Comparison of ENCODE assay signal across 8 cellular contexts in genomic region chr18:10519999-10520935, GRCh38. TPM values are rescaled to one million over a fixed set of nuclear protein-coding genes. Genes with fewer than 3 reads are reported as not detected.
DNase-seq lines count a peak whose midpoint lies in the region; ATAC-seq and TF ChIP-seq lines count a peak whose summit lies in the region.

No MANE protein-coding gene starts in this region.

- DNase-seq in DMS53 (lab: John Stamatoyannopoulos, UW) = peak; percentile 98
- DNase-seq in MV-4-11 (lab: John Stamatoyannopoulos, UW) = peak; percentile 79
- peak; percentile 87 for DNase-seq in SK-MEL-5 (ENCODE audit: low read depth, low spot score)
- DNase-seq in activated naive CD8-positive, alpha-beta T cell treated with anti-CD3 and anti-CD28 coated beads for 36 hours = peak; percentile 48
- peak; percentile 79 for DNase-seq in glutamatergic neuron
- DNase-seq in pons (ENCODE audit: low spot score) = peak; percentile 92

- peak; percentile 58 for ATAC-seq in GM21825 (IDR thresholded peaks at IDR 0.05; ENCODE audit: unreplicated experiment)
- no peak for ATAC-seq in HG03039 (IDR thresholded peaks at IDR 0.05; ENCODE audit: unreplicated experiment)

- no peak overlapping the region for H3K4me3 Mint-ChIP-seq in activated naive CD8-positive, alpha-beta T cell treated with anti-CD3 and anti-CD28 coated beads for 36 hours
- no peak overlapping the region for H3K4me3 Mint-ChIP-seq in glutamatergic neuron (ENCODE audit: unreplicated experiment)

- no peak overlapping the region for H3K27ac Mint-ChIP-seq in activated naive CD8-positive, alpha-beta T cell treated with anti-CD3 and anti-CD28 coated beads for 36 hours
- no peak overlapping the region for H3K27ac Mint-ChIP-seq in glutamatergic neuron (ENCODE audit: unreplicated experiment)

- H3K36me3 Mint-ChIP-seq in activated naive CD8-positive, alpha-beta T cell treated with anti-CD3 and anti-CD28 coated beads for 36 hours = no peaks in the 10 kb centered on the region
- H3K36me3 Mint-ChIP-seq in glutamatergic neuron (ENCODE audit: unreplicated experiment) = peaks cover 4% of the 10 kb centered on the region

- in situ Hi-C loops in SK-MEL-5 (cut with HindIII; ENCODE audit: low pct_unique_long_range_greater_than_20kb, low sequenced_read_pairs) = no loop called here

- peaks cover 21% of the 10 kb centered on the region for H3K4me1 Mint-ChIP-seq in activated naive CD8-positive, alpha-beta T cell treated with anti-CD3 and anti-CD28 coated beads for 36 hours
- H3K4me1 Mint-ChIP-seq in glutamatergic neuron (ENCODE audit: low read depth, unreplicated experiment) = peaks cover 18% of the 10 kb centered on the region

- peak; percentile 45 for TF ChIP-seq CTCF in glutamatergic neuron (IDR thresholded peaks at IDR 0.05; ENCODE audit: partially characterized antibody, unreplicated experiment)

- H3K27me3 Mint-ChIP-seq in activated naive CD8-positive, alpha-beta T cell treated with anti-CD3 and anti-CD28 coated beads for 36 hours = peaks cover 30% of the 10 kb centered on the region
- peaks cover 9% of the 10 kb centered on the region for H3K27me3 Mint-ChIP-seq in glutamatergic neuron (ENCODE audit: unreplicated experiment)

- no peaks in the 10 kb centered on the region for H3K9me3 Mint-ChIP-seq in activated naive CD8-positive, alpha-beta T cell treated with anti-CD3 and anti-CD28 coated beads for 36 hours
- peaks cover 9% of the 10 kb centered on the region for H3K9me3 Mint-ChIP-seq in glutamatergic neuron (ENCODE audit: unreplicated experiment)

RNA-seq across cellular contexts. Expression of gene NAPG, which starts 5.6 kb away (rescaled TPM):
- 31.1 and 32.2 TPM in 2 replicates for total RNA-seq in SK-MEL-5 (2014; rRNA removed; shearing (Covaris generic))
- polyA plus RNA-seq in SK-MEL-5 (2015; cell fraction: cytosol; rRNA removed) = 17.4 and 19.3 TPM in 2 replicates
- 85.3 and 92.3 TPM in 2 replicates for polyA plus RNA-seq in SK-MEL-5 (2015; cell fraction: nucleus; rRNA removed)
- 10 to 100 TPM; 28.8 to 29.6 TPM for total RNA-seq in activated naive CD8-positive, alpha-beta T cell treated with anti-CD3 and anti-CD28 coated beads for 36 hours
- 69.7 TPM for total RNA-seq in glutamatergic neuron (ENCODE audit: unreplicated experiment)

Comparison
In these comparisons a context has a peak if more than half of its experiments do, and no peak if none do; other contexts are left out.
1. DNase-seq: peak in every context shown above with its lines; median percentile 98 in DMS53; 92 in pons; 87 in SK-MEL-5; 79 in MV-4-11; 79 in glutamatergic neuron; 48 in activated naive CD8-positive, alpha-beta T cell treated with anti-CD3 and anti-CD28 coated beads for 36 hours.